ENCODE assay signal across 18 cellular contexts in genomic region chr2:16952368-16952767, GRCh38.
A peak's percentile ranks its signal among the peaks of the same experiment; 100 is the strongest.
DNase-seq lines count a peak whose midpoint lies in the region; ATAC-seq and TF ChIP-seq lines count a peak whose summit lies in the region.
"Had no signal": no experiment of that assay in that cellular context is flagged by ENCODE, and none has a peak within 500 bp of the region (broad histone marks: within the 10 kb centered on the region; RNA-seq: fewer than 3 reads in every experiment).

No MANE protein-coding gene starts in this region.

- intact Hi-C loops in activated B cell treated with CpG ODN at 0.5 μM for 24 hours (cut with micrococcal nuclease) = no loop called here

- H2BK5ac ChIP-seq in mesendoderm (ENCODE audit: low read length) = peak overlapping the region; percentile 25

- H3K23ac ChIP-seq in mesendoderm (ENCODE audit: low read length) = no peak overlapping the region

- no peak overlapping the region for H2BK120ac ChIP-seq in mesendoderm (ENCODE audit: low read depth, low read length)

- no peak overlapping the region for H4K8ac ChIP-seq in mesendoderm (ENCODE audit: low read depth, low read length)

- H3K4me3 ChIP-seq in GM23338 = no peak overlapping the region
- no peak overlapping the region for H3K4me3 ChIP-seq in MM.1S (ENCODE audit: low read length)
- H3K4me3 ChIP-seq in mesendoderm (ENCODE audit: low read length) = no peak overlapping the region
- H3K4me3 ChIP-seq: BLaER1 treated with 17β-estradiol and CSF1 and Interleukin-3, amounts not matched to agents 10 nM and 100 nM; GM23248 had no signal

- H3K4me3 Mint-ChIP-seq in GM23338 = no peak overlapping the region
- no peak overlapping the region for H3K4me3 Mint-ChIP-seq in activated B cell treated with CpG ODN at 0.5 μM for 24 hours
- H3K4me3 Mint-ChIP-seq: B cell; CD8-positive, alpha-beta T cell; HFFc6 had no signal

- no peak overlapping the region for H3K9ac ChIP-seq in MM.1S (ENCODE audit: low read length)
- no peak overlapping the region for H3K9ac ChIP-seq in mesendoderm (ENCODE audit: low read length)
- H3K9ac ChIP-seq: BLaER1 treated with 17β-estradiol and CSF1 and Interleukin-3, amounts not matched to agents 10 nM and 100 nM; GM23248 had no signal

- H3K18ac ChIP-seq in mesendoderm (ENCODE audit: low read length) = no peak overlapping the region

- H3K79me2 ChIP-seq in GM23338 (replicated peaks; ENCODE audit: insufficient read depth) (no peaks in the 10 kb centered on the region), MM.1S (ENCODE audit: low read length) (no peaks in the 10 kb centered on the region), mesendoderm (ENCODE audit: control insufficient read depth, insufficient read depth, low read length) (no peaks in the 10 kb centered on the region)

- H2AFZ ChIP-seq in GM23338 (no peak overlapping the region), MM.1S (ENCODE audit: low read length) (no peak overlapping the region)
- H2AFZ ChIP-seq: GM23248 had no signal

- POLR2A ChIA-PET in activated B cell treated with CpG ODN at 0.5 μM for 24 hours (lab: Charles Lee) = no interaction called here

- H3F3A ChIP-seq in GM23338 (replicated peaks; ENCODE audit: low read depth) (no peaks in the 10 kb centered on the region), MM.1S (ENCODE audit: insufficient read depth, low read length) (no peaks in the 10 kb centered on the region)

- ATAC-seq in GM23338 (peak; percentile 69), activated B cell treated with CpG ODN at 0.5 μM for 24 hours (ENCODE audit: low read depth) (no peak), GM18861 (IDR thresholded peaks at IDR 0.05; ENCODE audit: unreplicated experiment) (no peak)
- ATAC-seq: CD8-positive, alpha-beta T cell; HCT116 had no signal

- no peak overlapping the region for H3K27ac Mint-ChIP-seq in GM23338
- peak overlapping the region; percentile 13 for H3K27ac Mint-ChIP-seq in activated B cell treated with CpG ODN at 0.5 μM for 24 hours
- H3K27ac Mint-ChIP-seq: B cell; CD8-positive, alpha-beta T cell; HFFc6 had no signal

- no peak for TF ChIP-seq CTCF in GM23338 (conservative IDR thresholded peaks at IDR 0.05; ENCODE audit: low read depth in 2 of 2)
- TF ChIP-seq CTCF in MM.1S (IDR thresholded peaks at IDR 0.05; ENCODE audit: low read length) = no peak
- no peak for TF ChIP-seq CTCF in activated B cell treated with CpG ODN at 0.5 μM for 24 hours (IDR thresholded peaks at IDR 0.05)

- H3K27me3 ChIP-seq in GM23338 (ENCODE audit: insufficient read depth) (no peaks in the 10 kb centered on the region), MM.1S (replicated peaks; ENCODE audit: insufficient read depth, low read length) (no peaks in the 10 kb centered on the region), mesendoderm (ENCODE audit: insufficient read depth, low read length, poor library complexity) (no peaks in the 10 kb centered on the region)
- H3K27me3 ChIP-seq: BLaER1 treated with 17β-estradiol and CSF1 and Interleukin-3, amounts not matched to agents 10 nM and 100 nM had no signal

- no peaks in the 10 kb centered on the region for H3K9me3 Mint-ChIP-seq in GM23338
- H3K9me3 Mint-ChIP-seq in activated B cell treated with CpG ODN at 0.5 μM for 24 hours = no peaks in the 10 kb centered on the region

- no peak overlapping the region for H3K4me2 ChIP-seq in GM23338
- H3K4me2 ChIP-seq in MM.1S (ENCODE audit: low read depth, low read length) = no peak overlapping the region
- H3K4me2 ChIP-seq in mesendoderm (ENCODE audit: low read length) = no peak overlapping the region
- H3K4me2 ChIP-seq: BLaER1 treated with 17β-estradiol and CSF1 and Interleukin-3, amounts not matched to agents 10 nM and 100 nM had no signal

- no peaks in the 10 kb centered on the region for H3K36me3 ChIP-seq in GM23338 (ENCODE audit: insufficient read depth)
- H3K36me3 ChIP-seq in MM.1S (replicated peaks; ENCODE audit: insufficient read depth, low read length) = no peaks in the 10 kb centered on the region
- no peaks in the 10 kb centered on the region for H3K36me3 ChIP-seq in mesendoderm (ENCODE audit: control insufficient read depth, insufficient read depth, low read length)
- H3K36me3 ChIP-seq: BLaER1 treated with 17β-estradiol and CSF1 and Interleukin-3, amounts not matched to agents 10 nM and 100 nM had no signal

- H3K4me1 ChIP-seq in GM23338 (ENCODE audit: insufficient read depth) = no peaks in the 10 kb centered on the region
- H3K4me1 ChIP-seq in MM.1S (ENCODE audit: low read length) = no peaks in the 10 kb centered on the region
- H3K4me1 ChIP-seq in mesendoderm (ENCODE audit: control insufficient read depth, low read depth, low read length) = peaks cover 4% of the 10 kb centered on the region
- H3K4me1 ChIP-seq: BLaER1 treated with 17β-estradiol and CSF1 and Interleukin-3, amounts not matched to agents 10 nM and 100 nM had no signal

- H4K5ac ChIP-seq in mesendoderm (ENCODE audit: low read length) = no peak overlapping the region

- no peaks in the 10 kb centered on the region for H3K9me3 ChIP-seq in MM.1S (replicated peaks; ENCODE audit: insufficient read depth, low read length)
- H3K9me3 ChIP-seq: BLaER1 treated with 17β-estradiol and CSF1 and Interleukin-3, amounts not matched to agents 10 nM and 100 nM had no signal

- peaks cover 6% of the 10 kb centered on the region; the same call in 2 of the 3 replicates for H3K4me1 Mint-ChIP-seq in GM23338
- H3K4me1 Mint-ChIP-seq in activated B cell treated with CpG ODN at 0.5 μM for 24 hours = peaks cover 29% of the 10 kb centered on the region

- H4K20me1 ChIP-seq in GM23338 (replicated peaks; ENCODE audit: insufficient read depth) = no peaks in the 10 kb centered on the region
- no peaks in the 10 kb centered on the region for H4K20me1 ChIP-seq in MM.1S (ENCODE audit: insufficient read depth, low read length)
- H4K20me1 ChIP-seq: BLaER1 treated with 17β-estradiol and CSF1 and Interleukin-3, amounts not matched to agents 10 nM and 100 nM had no signal

- DNase-seq in GM23338 (ENCODE audit: low spot score) (peak; percentile 16), MM.1S (peak; percentile 4), activated B cell treated with CpG ODN at 0.5 μM for 24 hours (no peak), mesendoderm (peak; percentile 65), GM19240 (ENCODE audit: insufficient read length, low spot score) (no peak), NCI-H2107 (lab: John Stamatoyannopoulos, UW) (no peak), T1000 (lab: John Stamatoyannopoulos, UW) (no peak)
- DNase-seq: Calu3; CD8-positive, alpha-beta T cell; DMS79 treated with DMSO at 0.1 percent for 48 hours; GF-D8; GM23248; HFFc6; IMR-90 had no signal

- no peak overlapping the region for H2BK15ac ChIP-seq in mesendoderm (replicated peaks; ENCODE audit: low read depth)

- no peaks in the 10 kb centered on the region for H3K79me1 ChIP-seq in mesendoderm (ENCODE audit: low read length)

- H2AK5ac ChIP-seq in mesendoderm (ENCODE audit: low read length) = no peak overlapping the region

- no peak overlapping the region for H3K4ac ChIP-seq in mesendoderm (ENCODE audit: low read depth, low read length)

- H3K9me2 ChIP-seq in GM23338 (ENCODE audit: insufficient read depth) (0 out of 2 replicates have a peak, but pooled peaks cover 6% of the 10 kb centered on the region), MM.1S (replicated peaks; ENCODE audit: insufficient read depth, low read length) (no peaks in the 10 kb centered on the region)

- H3K27ac ChIP-seq in GM23338 (ENCODE audit: low read depth) (no peak overlapping the region), MM.1S (ENCODE audit: low read length) (no peak overlapping the region), mesendoderm (ENCODE audit: low read depth, low read length) (no peak overlapping the region)
- H3K27ac ChIP-seq: BLaER1 treated with 17β-estradiol and CSF1 and Interleukin-3, amounts not matched to agents 10 nM and 100 nM; GM23248 had no signal

- H3K36me3 Mint-ChIP-seq in GM23338 (ENCODE audit: low read depth) (no peaks in the 10 kb centered on the region), activated B cell treated with CpG ODN at 0.5 μM for 24 hours (ENCODE audit: low read depth) (no peaks in the 10 kb centered on the region)
- H3K36me3 Mint-ChIP-seq: CD8-positive, alpha-beta T cell had no signal

- CTCF ChIA-PET in activated B cell treated with CpG ODN at 0.5 μM for 24 hours (lab: Charles Lee) = no interaction called here

- H3K56ac ChIP-seq in mesendoderm (ENCODE audit: low read length) = peak overlapping the region; percentile 57

- H3K27me3 Mint-ChIP-seq in GM23338 (ENCODE audit: insufficient read depth, low read depth, poor library complexity) (no peaks in the 10 kb centered on the region), activated B cell treated with CpG ODN at 0.5 μM for 24 hours (no peaks in the 10 kb centered on the region)
- H3K27me3 Mint-ChIP-seq: B cell had no signal

TF ChIP-seq in GM23338, 12 proteins besides CTCF, POLR2A, EP300 and RAD21:
- no peak for TF ChIP-seq ZNF114 (CRISPR knock-in tag; IDR thresholded peaks at IDR 0.05)
- no peak for TF ChIP-seq STAT1 (IDR thresholded peaks at IDR 0.05; ENCODE audit: unreplicated experiment)
- no peak for TF ChIP-seq ZNF331 (CRISPR knock-in tag; IDR thresholded peaks at IDR 0.05; ENCODE audit: low read depth)

Comparison
In these comparisons a context has a peak if more than half of its experiments do, and no peak if none do; other contexts are left out.
1. DNase-seq: peak in GM23338 (single experiment), MM.1S (single experiment) and mesendoderm (single experiment); none in activated B cell treated with CpG ODN at 0.5 μM for 24 hours (single experiment), GM19240 (single experiment), NCI-H2107 (single experiment) and T1000 (single experiment).